Comparison of ENCODE assay signal across 17 cellular contexts in the genomic region with DNA sequence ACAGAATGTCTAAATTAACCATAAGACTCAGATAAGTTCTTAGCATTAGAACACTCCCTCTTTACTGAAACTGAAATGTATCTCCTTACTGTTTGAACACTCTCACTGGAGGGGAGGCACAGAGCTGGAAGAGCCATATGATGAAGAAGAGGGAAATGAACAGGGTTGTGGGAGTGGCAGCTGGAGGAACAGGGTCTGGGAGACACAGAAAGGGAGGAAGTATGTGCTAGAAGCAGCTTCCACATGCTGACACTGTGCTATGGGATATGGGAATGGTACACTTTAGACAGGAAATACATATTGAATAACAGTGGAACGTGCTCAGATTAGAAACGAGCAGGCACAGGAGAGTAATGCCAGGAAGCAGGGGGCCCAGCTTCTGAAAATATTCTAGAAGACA.
"Had no signal": no experiment of that assay in that cellular context is flagged by ENCODE, and none has a peak within 500 bp of the region (broad histone marks: within the 10 kb centered on the region; RNA-seq: fewer than 3 reads in every experiment).

No MANE protein-coding gene starts in this region.

- H3K4me3 Mint-ChIP-seq: activated CD4-positive, alpha-beta T cell treated with anti-CD3 and anti-CD28 coated beads, Interleukin-2, amount 10 ng/mL, durations not matched to agents 7 days and 5 days; activated naive CD8-positive, alpha-beta T cell treated with anti-CD3 and anti-CD28 coated beads, Interleukin-2, amount 50 U/mL, for 24 hours; naive thymus-derived CD8-positive, alpha-beta T cell; T-helper 1 cell treated with Interleukin-12 subunit alpha and Interleukin-12 subunit beta and Interleukin-4 antibody, amounts not matched to agents 30 μg/mL and 1 μg/mL, for 36 hours had no signal

- H3K27me3 Mint-ChIP-seq: activated CD4-positive, alpha-beta T cell treated with anti-CD3 and anti-CD28 coated beads, Interleukin-2, amount 10 ng/mL, durations not matched to agents 7 days and 5 days; activated naive CD8-positive, alpha-beta T cell treated with anti-CD3 and anti-CD28 coated beads, Interleukin-2, amount 50 U/mL, for 24 hours; naive thymus-derived CD8-positive, alpha-beta T cell had no signal

- H3K4me3 ChIP-seq: coronary artery, gastroesophageal sphincter, lower lobe of right lung, psoas muscle, thyroid gland had no signal

- DNase-seq: activated CD4-positive, alpha-beta T cell treated with anti-CD3 and anti-CD28 coated beads, Interleukin-2, amount 10 ng/mL, durations not matched to agents 7 days and 5 days; activated CD4-positive, CD25-positive, alpha-beta regulatory T cell; activated CD8-positive, alpha-beta memory T cell treated with anti-CD3 and anti-CD28 coated beads for 24 hours; activated naive CD4-positive, alpha-beta T cell treated with Interleukin-2 at 50 U/mL for 16 hours; activated naive CD8-positive, alpha-beta T cell treated with anti-CD3 and anti-CD28 coated beads, Interleukin-2, amount 50 U/mL, for 24 hours; caudate nucleus; effector CD8-positive, alpha-beta T cell; lower lobe of right lung; naive thymus-derived CD8-positive, alpha-beta T cell; occipital lobe; psoas muscle; stimulated activated CD4-positive, alpha-beta T cell treated with anti-CD3 and anti-CD28 coated beads, Interleukin-15, amount 100 ng/mL, for 24 hours; stimulated activated CD4-positive, alpha-beta T cell treated with anti-CD3 and anti-CD28 coated beads, Interleukin-4, amount 100 ng/mL, for 4 hours; thyroid gland had no signal

- ATAC-seq: activated naive CD8-positive, alpha-beta T cell treated with anti-CD3 and anti-CD28 coated beads, Interleukin-2, amount 50 U/mL, for 24 hours; gastroesophageal sphincter; lower lobe of right lung; naive thymus-derived CD8-positive, alpha-beta T cell had no signal

- H3K27ac Mint-ChIP-seq: activated CD4-positive, alpha-beta T cell treated with anti-CD3 and anti-CD28 coated beads, Interleukin-2, amount 10 ng/mL, durations not matched to agents 7 days and 5 days; activated naive CD8-positive, alpha-beta T cell treated with anti-CD3 and anti-CD28 coated beads, Interleukin-2, amount 50 U/mL, for 24 hours; naive thymus-derived CD8-positive, alpha-beta T cell; T-helper 1 cell treated with Interleukin-12 subunit alpha and Interleukin-12 subunit beta and Interleukin-4 antibody, amounts not matched to agents 30 μg/mL and 1 μg/mL, for 36 hours had no signal

- H3K9me3 Mint-ChIP-seq: activated CD4-positive, alpha-beta T cell treated with anti-CD3 and anti-CD28 coated beads, Interleukin-2, amount 10 ng/mL, durations not matched to agents 7 days and 5 days; activated naive CD8-positive, alpha-beta T cell treated with anti-CD3 and anti-CD28 coated beads, Interleukin-2, amount 50 U/mL, for 24 hours; naive thymus-derived CD8-positive, alpha-beta T cell; T-helper 1 cell treated with Interleukin-12 subunit alpha and Interleukin-12 subunit beta and Interleukin-4 antibody, amounts not matched to agents 30 μg/mL and 1 μg/mL, for 36 hours had no signal

- H3K4me1 Mint-ChIP-seq: activated CD4-positive, alpha-beta T cell treated with anti-CD3 and anti-CD28 coated beads, Interleukin-2, amount 10 ng/mL, durations not matched to agents 7 days and 5 days; activated naive CD8-positive, alpha-beta T cell treated with anti-CD3 and anti-CD28 coated beads, Interleukin-2, amount 50 U/mL, for 24 hours had no signal
